In the genomic region with DNA sequence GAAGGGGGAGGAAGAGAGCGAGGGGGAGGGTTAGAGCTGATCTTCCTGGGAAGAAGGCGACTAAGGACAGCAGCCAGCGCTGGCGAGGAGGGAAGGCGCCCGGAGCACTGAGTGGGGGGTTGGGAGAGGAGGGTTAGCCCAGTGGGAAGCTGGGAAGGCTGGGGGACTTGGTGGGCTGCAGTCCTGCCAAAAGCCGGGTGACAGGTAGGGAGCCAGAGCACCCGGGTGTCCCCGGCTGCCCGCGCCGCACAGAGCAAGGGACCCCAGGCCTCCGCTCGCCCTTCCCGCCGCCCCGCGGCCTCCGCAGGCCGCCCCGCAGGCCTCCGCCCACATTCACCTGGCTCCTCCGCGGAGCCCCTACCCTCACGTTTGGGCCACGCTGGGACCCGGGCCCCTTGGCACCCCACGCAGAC, we compare ENCODE assay signal across 9 cellular contexts. TPM values are rescaled to one million over a fixed set of nuclear protein-coding genes. Genes with fewer than 3 reads are reported as not detected.
DNase-seq lines count a peak whose midpoint lies in the region; ATAC-seq, FAIRE-seq and TF ChIP-seq lines count a peak whose summit lies in the region.
"Had no signal": no experiment of that assay in that cellular context is flagged by ENCODE, and none has a peak within 500 bp of the region (broad histone marks: within the 10 kb centered on the region; RNA-seq: fewer than 3 reads in every experiment).

No MANE protein-coding gene starts in this region.

- peak overlapping the region in 1 of 2 donors; percentile 26 for H3K9ac ChIP-seq in kidney (ENCODE audit: low read length in 2 of 2)

- 4 to 5% methylated on average over 7 to 24 of the region's 28 CpGs for WGBS in body of pancreas, 2 donors

- ATAC-seq in body of pancreas: peak; percentile 62
- ATAC-seq in stimulated activated memory B cell treated with anti-CD40 and anti-IgM and Interleukin-4, amounts not matched to agents 10 μg/mL and 1 μg/mL and 100 μg/mL, for 72 hours: peak; percentile 28
- ATAC-seq in HG03095 (IDR thresholded peaks at IDR 0.05; ENCODE audit: unreplicated experiment): no peak

- intact Hi-C loops in body of pancreas (cut with DNase I): no loop called here
- intact Hi-C loops in kidney (cut with DNase I): no loop called here

- H3K27me3 Mint-ChIP-seq in stimulated activated memory B cell treated with anti-CD40 and anti-IgM and Interleukin-4, amounts not matched to agents 10 μg/mL and 1 μg/mL and 100 μg/mL, for 72 hours: peaks cover 59% of the 10 kb centered on the region

- DNase-seq in DMS53 (lab: John Stamatoyannopoulos, UW): peak; percentile 61
- no peak for DNase-seq in DMS53 treated with DMSO at 0.1 percent for 48 hours (lab: John Stamatoyannopoulos, UW; ENCODE audit: unreplicated experiment)
- peak; percentile 30 to 55 (median 45) for DNase-seq in body of pancreas
- peak; percentile 75 for DNase-seq in kidney
- DNase-seq in D721Med (ENCODE audit: insufficient read length, low spot score): no peak
- DNase-seq in NCI-H1436 (lab: John Stamatoyannopoulos, UW): no peak

- H3K27ac Mint-ChIP-seq in stimulated activated memory B cell treated with anti-CD40 and anti-IgM and Interleukin-4, amounts not matched to agents 10 μg/mL and 1 μg/mL and 100 μg/mL, for 72 hours: no peak overlapping the region

- FAIRE-seq in kidney (lab: Jason Lieb, UNC) (no peak), D721Med (lab: Jason Lieb, UNC) (no peak)
- FAIRE-seq: A549 had no signal

- no peak for TF ChIP-seq CTCF in body of pancreas (IDR thresholded peaks at IDR 0.05)
- no peak for TF ChIP-seq CTCF in kidney (IDR thresholded peaks at IDR 0.05; ENCODE audit: borderline replicate concordance, extremely low read depth, insufficient read depth)
- no peak for TF ChIP-seq CTCF in D721Med (IDR thresholded peaks at IDR 0.05; ENCODE audit: insufficient read depth, missing control alignments)

- TF ChIP-seq POLR2A in body of pancreas (IDR thresholded peaks at IDR 0.05): peak in 1 of 3 donors; percentile 22

- no peaks in the 10 kb centered on the region for H3K9me3 ChIP-seq in body of pancreas
- H3K9me3 ChIP-seq in kidney (ENCODE audit: control insufficient read depth in 1 of 2, low read length in 2 of 2): no peaks in the 10 kb centered on the region
- H3K9me3 ChIP-seq: A549 had no signal

- no peaks in the 10 kb centered on the region for H3K9me3 Mint-ChIP-seq in stimulated activated memory B cell treated with anti-CD40 and anti-IgM and Interleukin-4, amounts not matched to agents 10 μg/mL and 1 μg/mL and 100 μg/mL, for 72 hours

- peak overlapping the region; percentile 66 for H3K4me3 Mint-ChIP-seq in stimulated activated memory B cell treated with anti-CD40 and anti-IgM and Interleukin-4, amounts not matched to agents 10 μg/mL and 1 μg/mL and 100 μg/mL, for 72 hours

- no peaks in the 10 kb centered on the region for H3K27me3 ChIP-seq in body of pancreas

- peaks cover 45% of the 10 kb centered on the region for H3K4me1 ChIP-seq in body of pancreas
- H3K4me1 ChIP-seq in kidney (ENCODE audit: control insufficient read depth in 1 of 2, insufficient read depth in 1 of 2, low read depth in 1 of 2, low read length in 2 of 2): peaks cover 0 to 3% of the 10 kb centered on the region in 2 donors

- peak overlapping the region; percentile 48 to 82 (median 74) for H3K27ac ChIP-seq in body of pancreas
- no peak overlapping the region for H3K27ac ChIP-seq in kidney (ENCODE audit: low read depth in 2 of 2, low read length in 2 of 2)
- H3K27ac ChIP-seq: A549 had no signal

- no peaks in the 10 kb centered on the region for H3K36me3 Mint-ChIP-seq in stimulated activated memory B cell treated with anti-CD40 and anti-IgM and Interleukin-4, amounts not matched to agents 10 μg/mL and 1 μg/mL and 100 μg/mL, for 72 hours

- peaks cover 16% of the 10 kb centered on the region for H3K4me1 Mint-ChIP-seq in stimulated activated memory B cell treated with anti-CD40 and anti-IgM and Interleukin-4, amounts not matched to agents 10 μg/mL and 1 μg/mL and 100 μg/mL, for 72 hours

- H3K4me3 ChIP-seq in body of pancreas: peak overlapping the region; percentile 55 to 73
- H3K4me3 ChIP-seq in kidney (ENCODE audit: low read length in 2 of 2): peak overlapping the region; percentile 47 to 55
- H3K4me3 ChIP-seq: A549 had no signal

- H3K36me3 ChIP-seq in body of pancreas (replicated peaks in 1 of 2; ENCODE audit: insufficient read depth in 1 of 2, low read depth in 2 of 2) (no peaks in the 10 kb centered on the region), kidney (ENCODE audit: control insufficient read depth in 1 of 2, insufficient read depth in 2 of 2, low read length in 2 of 2) (no peaks in the 10 kb centered on the region)

RNA-seq across cellular contexts. Expression of gene SLC12A8, which starts 0.4 kb away (rescaled TPM):
- total RNA-seq in body of pancreas: 10 to 100 TPM; 10.1 to 30.0 TPM
- 29.1 TPM for total RNA-seq in kidney
- 5.4 TPM for polyA plus RNA-seq in kidney (ENCODE audit: insufficient read depth, low read depth, low replicate concordance)

Comparison
In these comparisons a context has a peak if more than half of its experiments do, and no peak if none do; other contexts are left out.
1. DNase-seq: peak in DMS53 (single experiment), body of pancreas (4 of 4) and kidney (single experiment); none in DMS53 treated with DMSO at 0.1 percent for 48 hours (single experiment), D721Med (single experiment) and NCI-H1436 (single experiment).
2. H3K27ac ChIP-seq: peak in body of pancreas (4 of 4); none in kidney (0 of 2).